In genomic region chr10:115957010-115957395, GRCh38 we compare ENCODE assay signal across 1 cellular context.
TF ChIP-seq lines count a peak whose summit lies in the region.

No MANE protein-coding gene starts in this region.

TF ChIP-seq in SK-N-SH, 30 proteins besides CTCF, POLR2A, EP300 and RAD21 (continued from another document):
- TF ChIP-seq FOSL2 (IDR thresholded peaks at IDR 0.05; ENCODE audit: borderline replicate concordance, low read depth): no peak
- no peak for TF ChIP-seq GABPA (IDR thresholded peaks at IDR 0.05; ENCODE audit: low read depth)
- TF ChIP-seq MEF2A (IDR thresholded peaks at IDR 0.05; ENCODE audit: borderline replicate concordance, low read depth): peak; percentile 40; the same call in 1 of the 2 replicates
- TF ChIP-seq POLR2AphosphoS5 (IDR thresholded peaks at IDR 0.05; ENCODE audit: low read depth, low read length): no peak
